Comparison of ENCODE assay signal across 13 cellular contexts in the genomic region with DNA sequence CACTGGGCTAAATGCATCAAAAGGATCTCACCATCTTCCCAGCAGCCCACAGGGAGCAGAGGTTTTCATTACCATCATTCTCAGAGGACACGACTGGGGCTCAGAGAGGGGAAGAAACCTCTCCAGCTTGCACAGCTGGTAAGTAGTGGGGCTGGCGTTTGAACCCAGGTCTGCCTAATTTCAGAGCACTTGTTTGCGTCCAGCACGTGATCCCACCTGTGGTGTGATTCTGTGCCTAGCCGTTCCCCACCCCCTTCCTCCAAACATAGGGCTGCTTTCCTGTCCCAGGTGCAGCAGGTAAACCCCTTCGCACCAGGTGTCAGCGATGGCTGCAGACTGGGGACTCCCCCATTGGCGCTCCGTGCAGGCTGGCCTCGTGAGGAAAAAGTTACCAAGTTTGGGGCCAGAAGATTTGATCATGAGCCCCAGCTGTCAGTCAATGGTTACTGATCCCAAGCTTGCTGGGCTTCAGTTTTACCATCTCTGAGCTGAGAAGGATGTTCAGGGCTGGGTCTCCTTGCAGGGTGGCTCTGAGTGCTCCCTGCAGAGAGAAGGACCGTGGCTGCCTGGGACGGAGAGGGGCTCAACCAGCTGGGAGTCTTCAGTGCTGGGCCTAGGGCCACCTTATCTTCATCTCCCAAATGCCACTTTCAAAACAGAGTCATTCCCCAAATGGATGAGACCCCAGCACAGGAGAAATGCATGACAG.
DNase-seq lines count a peak whose midpoint lies in the region; ATAC-seq and TF ChIP-seq lines count a peak whose summit lies in the region.
"Had no signal": no experiment of that assay in that cellular context is flagged by ENCODE, and none has a peak within 500 bp of the region (broad histone marks: within the 10 kb centered on the region; RNA-seq: fewer than 3 reads in every experiment).

No MANE protein-coding gene starts in this region.

- no peak overlapping the region for H3K4me3 Mint-ChIP-seq in activated T-helper 17 cell treated with anti-CD3 and anti-CD28 coated beads, Interleukin-2, amount 50 U/mL, for 72 hours
- H3K4me3 Mint-ChIP-seq: IgD-negative memory B cell had no signal

- ATAC-seq in HG02798 (IDR thresholded peaks at IDR 0.05; ENCODE audit: poor library complexity, unreplicated experiment) = no peak
- no peak for ATAC-seq in activated T-helper 17 cell treated with anti-CD3 and anti-CD28 coated beads, Interleukin-2, amount 50 U/mL, for 72 hours (replicated peaks)

- DNase-seq in activated effector memory CD4-positive, alpha-beta T cell treated with anti-CD3 and anti-CD28 coated beads, Interleukin-2, amount 50 U/mL, for 16 hours = peak; percentile 48
- no peak for DNase-seq in activated effector memory CD4-positive, alpha-beta T cell treated with Interleukin-2 at 50 U/mL for 16 hours
- DNase-seq in ecto neural progenitor cell (ENCODE audit: low spot score) (peak; percentile 29), ovary (peak in 3 of 5 donors; percentile 3 to 18 (median 5)), caudate nucleus (lab: John Stamatoyannopoulos, UW) (no peak)
- DNase-seq: AML-193, GM23248, NCI-H1417 treated with DMSO at 0.1 percent for 48 hours, NCI-H2029, NCI-H510A had no signal

- no peak overlapping the region for H3K27ac Mint-ChIP-seq in activated T-helper 17 cell treated with anti-CD3 and anti-CD28 coated beads, Interleukin-2, amount 50 U/mL, for 72 hours
- H3K27ac Mint-ChIP-seq: IgD-negative memory B cell had no signal

- 88 to 96% (median 93%) methylated on average over 12 of the region's 12 CpGs for WGBS in ovary, 3 donors

- H3K36me3 Mint-ChIP-seq in activated T-helper 17 cell treated with anti-CD3 and anti-CD28 coated beads, Interleukin-2, amount 50 U/mL, for 72 hours (ENCODE audit: low read depth) = no peaks in the 10 kb centered on the region
- H3K36me3 Mint-ChIP-seq: IgD-negative memory B cell had no signal

- H3K4me1 ChIP-seq in ovary (ENCODE audit: insufficient read depth) = peaks cover 7% of the 10 kb centered on the region

- H3K4me1 Mint-ChIP-seq in activated T-helper 17 cell treated with anti-CD3 and anti-CD28 coated beads, Interleukin-2, amount 50 U/mL, for 72 hours = peaks cover 5% of the 10 kb centered on the region
- H3K4me1 Mint-ChIP-seq: IgD-negative memory B cell had no signal

- intact Hi-C loops in ovary (cut with DNase I) = no loop called here

- TF ChIP-seq EP300 in ovary (IDR thresholded peaks at IDR 0.05) = no peak

- TF ChIP-seq CTCF in ovary (IDR thresholded peaks at IDR 0.05) = no peak

- H3K27me3 ChIP-seq in ovary = no peaks in the 10 kb centered on the region

- TF ChIP-seq POLR2A in ovary (IDR thresholded peaks at IDR 0.05) = no peak

- no peak overlapping the region for H3K27ac ChIP-seq in ovary
- H3K27ac ChIP-seq in caudate nucleus (ENCODE audit: low read depth, low read length) = no peak overlapping the region
- H3K27ac ChIP-seq: GM23248 had no signal

- H3K36me3 ChIP-seq in ovary = no peaks in the 10 kb centered on the region

- no peaks in the 10 kb centered on the region for H3K9me3 ChIP-seq in ovary

- no peak overlapping the region for H3K4me3 ChIP-seq in ovary
- H3K4me3 ChIP-seq: GM23248 had no signal

- H3K9me3 Mint-ChIP-seq in activated T-helper 17 cell treated with anti-CD3 and anti-CD28 coated beads, Interleukin-2, amount 50 U/mL, for 72 hours = no peaks in the 10 kb centered on the region
- H3K9me3 Mint-ChIP-seq: IgD-negative memory B cell had no signal

- peaks cover 4% of the 10 kb centered on the region for H3K27me3 Mint-ChIP-seq in activated T-helper 17 cell treated with anti-CD3 and anti-CD28 coated beads, Interleukin-2, amount 50 U/mL, for 72 hours

Comparison
In these comparisons a context has a peak if more than half of its experiments do, and no peak if none do; other contexts are left out.
1. DNase-seq: peak in activated effector memory CD4-positive, alpha-beta T cell treated with anti-CD3 and anti-CD28 coated beads, Interleukin-2, amount 50 U/mL, for 16 hours (single experiment), ecto neural progenitor cell (single experiment) and ovary (3 of 5); none in activated effector memory CD4-positive, alpha-beta T cell treated with Interleukin-2 at 50 U/mL for 16 hours (single experiment) and caudate nucleus (0 of 61).